ENCODE assay signal across 7 cellular contexts in the genomic region with DNA sequence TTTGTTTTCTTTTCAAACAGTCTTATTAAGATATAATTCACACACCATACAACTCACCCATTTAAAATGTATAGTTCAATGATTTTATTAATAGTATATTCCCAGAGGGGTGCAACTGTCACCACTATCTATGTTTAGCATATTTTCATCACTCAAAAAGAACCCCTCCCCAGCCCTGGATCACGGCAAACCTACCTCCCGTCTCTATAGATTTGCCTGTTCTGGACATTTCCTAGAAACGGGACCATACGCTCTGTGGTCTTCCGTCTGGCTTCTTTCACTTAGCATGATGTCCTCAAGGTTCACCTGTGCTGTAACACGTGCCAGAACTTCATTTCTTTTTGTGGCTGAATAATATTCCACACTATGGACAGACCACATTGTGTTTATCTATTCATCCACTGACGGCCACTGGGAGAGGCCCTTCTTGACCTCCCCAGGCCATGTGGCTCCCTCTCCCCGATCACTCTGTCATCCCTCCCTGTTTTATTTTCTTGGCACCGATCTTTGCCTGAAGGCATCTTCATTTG. TPM values are rescaled to one million over a fixed set of nuclear protein-coding genes. Genes with fewer than 3 reads are reported as not detected.
A peak's percentile ranks its signal among the peaks of the same experiment; 100 is the strongest.
DNase-seq lines count a peak whose midpoint lies in the region; ATAC-seq and TF ChIP-seq lines count a peak whose summit lies in the region.

No MANE protein-coding gene starts in this region.

- no peak for TF ChIP-seq CTCF in DOHH2 (IDR thresholded peaks at IDR 0.05; ENCODE audit: low read depth, low read length, poor library complexity, severe bottlenecking)
- no peak for TF ChIP-seq CTCF in NB4 (IDR thresholded peaks at IDR 0.05; ENCODE audit: low read depth, low read length)
- no peak for TF ChIP-seq CTCF in gastrocnemius medialis (IDR thresholded peaks at IDR 0.05 in 4 of 5, conservative IDR thresholded peaks at IDR 0.05 in 1 of 5)

- H3K27me3 ChIP-seq in DOHH2 (ENCODE audit: control insufficient read depth, low read length) (peaks cover 15% of the 10 kb centered on the region), gastrocnemius medialis (no peaks in the 10 kb centered on the region)
- no peaks in the 10 kb centered on the region for H3K27me3 ChIP-seq in effector memory CD4-positive, alpha-beta T cell (replicated peaks; ENCODE audit: control insufficient read depth, insufficient read depth, low read length, poor library complexity, severe bottlenecking)

- TF ChIP-seq POLR2A in NB4 (IDR thresholded peaks at IDR 0.05; ENCODE audit: extremely low read depth, insufficient read length) (no peak), gastrocnemius medialis (IDR thresholded peaks at IDR 0.05) (no peak)

- ATAC-seq in gastrocnemius medialis, result no peak
- ATAC-seq in GM19035 (IDR thresholded peaks at IDR 0.05; ENCODE audit: unreplicated experiment), result no peak

- peaks cover 25% of the 10 kb centered on the region for H3F3A ChIP-seq in DOHH2 (ENCODE audit: control insufficient read depth, insufficient read depth)

- no peaks in the 10 kb centered on the region for H3K9me2 ChIP-seq in DOHH2 (replicated peaks; ENCODE audit: control insufficient read depth, low read length)

- H4K20me1 ChIP-seq in DOHH2 (ENCODE audit: control insufficient read depth, insufficient read depth, low read depth, low read length), result no peaks in the 10 kb centered on the region

- H3K4me3 ChIP-seq in DOHH2 (ENCODE audit: low read length), result peak overlapping the region; percentile 72
- H3K4me3 ChIP-seq in NB4 (ENCODE audit: low read depth, low read length), result peak overlapping the region; percentile 28
- H3K4me3 ChIP-seq in effector memory CD4-positive, alpha-beta T cell (ENCODE audit: insufficient read depth, low read depth, low read length, poor library complexity, severe bottlenecking), result peak overlapping the region; percentile 62
- H3K4me3 ChIP-seq in gastrocnemius medialis, result peak overlapping the region in 1 of 4 donors; percentile 14

- H3K36me3 ChIP-seq in DOHH2 (ENCODE audit: control insufficient read depth, low read length) (no peaks in the 10 kb centered on the region; the same call in none of the 2 replicates), gastrocnemius medialis (no peaks in the 10 kb centered on the region)
- no peaks in the 10 kb centered on the region for H3K36me3 ChIP-seq in effector memory CD4-positive, alpha-beta T cell (ENCODE audit: control insufficient read depth, insufficient read depth, low read length)

- H3K27ac ChIP-seq in DOHH2 (ENCODE audit: low read depth, low read length) (peak overlapping the region; percentile 89), gastrocnemius medialis (peak overlapping the region; percentile 61 to 81 (median 68))
- peak overlapping the region; percentile 95 for H3K27ac ChIP-seq in effector memory CD4-positive, alpha-beta T cell (ENCODE audit: insufficient read depth, low read length, poor library complexity, severe bottlenecking)

- H3K9me3 ChIP-seq in DOHH2 (ENCODE audit: control insufficient read depth, insufficient read depth, low read length) (no peaks in the 10 kb centered on the region), gastrocnemius medialis (no peaks in the 10 kb centered on the region)
- no peaks in the 10 kb centered on the region for H3K9me3 ChIP-seq in effector memory CD4-positive, alpha-beta T cell (ENCODE audit: control insufficient read depth, low read length)

- intact Hi-C loops in gastrocnemius medialis (cut with DNase I; ENCODE audit: low total_unique reads), result no loop called here

- DNase-seq in NB4 (ENCODE audit: low read depth) (no peak), gastrocnemius medialis (no peak), SIG-M5 (lab: John Stamatoyannopoulos, UW) (no peak)
- no peak for DNase-seq in effector memory CD4-positive, alpha-beta T cell
- DNase-seq in activated effector memory CD4-positive, alpha-beta T cell treated with anti-CD3 and anti-CD28 coated beads, Interleukin-2, amount 50 U/mL, for 16 hours, result no peak

- in situ Hi-C loops in gastrocnemius medialis (cut with MboI; ENCODE audit: low sequenced_read_pairs in 4 of 4), result no loop called here

- H3K4me1 ChIP-seq in DOHH2 (ENCODE audit: control insufficient read depth, low read length) (peaks cover 73% of the 10 kb centered on the region), gastrocnemius medialis (peaks cover 27 to 64% of the 10 kb centered on the region in 2 donors)
- H3K4me1 ChIP-seq in effector memory CD4-positive, alpha-beta T cell (ENCODE audit: control insufficient read depth, insufficient read depth, low read length, poor library complexity, severe bottlenecking), result peaks cover 48% of the 10 kb centered on the region

- no peaks in the 10 kb centered on the region for H3K79me2 ChIP-seq in DOHH2 (ENCODE audit: control insufficient read depth, low read length)

- peak overlapping the region; percentile 96 for H3K4me2 ChIP-seq in DOHH2 (ENCODE audit: low read length)

RNA-seq across cellular contexts. Expression of gene IQSEC1, which starts 56.4 kb away (rescaled TPM):
- 10 to 100 TPM; 15.2 to 31.3 (median 28.0) TPM for total RNA-seq in gastrocnemius medialis
